10 cellular contexts compared by ENCODE assay signal in genomic region chr9:130958564-130958963, GRCh38. TPM values are rescaled to one million over a fixed set of nuclear protein-coding genes. Genes with fewer than 3 reads are reported as not detected.
A peak's percentile ranks its signal among the peaks of the same experiment; 100 is the strongest.
DNase-seq lines count a peak whose midpoint lies in the region; ATAC-seq and TF ChIP-seq lines count a peak whose summit lies in the region.
"Not testable (repeated sequence)": the region's sequence is repeated elsewhere in the genome, so short reads cannot be mapped to it uniquely, and the experiment has no call there.
"Had no signal": no experiment of that assay in that cellular context is flagged by ENCODE, and none has a peak within 500 bp of the region (broad histone marks: within the 10 kb centered on the region; RNA-seq: fewer than 3 reads in every experiment).

No MANE protein-coding gene starts in this region.

- H3K4ac ChIP-seq in IMR-90 (ENCODE audit: low read depth, low read length); mesenchymal stem cell (ENCODE audit: low read depth in 1 of 2, low read length in 2 of 2); neuronal stem cell (ENCODE audit: low read length): not testable (repeated sequence)

- not testable (repeated sequence) for TF ChIP-seq POLR2A in IMR-90 (IDR thresholded peaks at IDR 0.05; ENCODE audit: low read depth, low read length)

- peak overlapping the region; percentile 34 for H2BK5ac ChIP-seq in IMR-90 (ENCODE audit: low read depth, low read length, poor library complexity, severe bottlenecking)
- not testable (repeated sequence) for H2BK5ac ChIP-seq in mesenchymal stem cell (ENCODE audit: low read depth, low read length, poor library complexity, severe bottlenecking); neuronal stem cell (ENCODE audit: low read length)

- H3K9me3 ChIP-seq in IMR-90 (ENCODE audit: control insufficient read depth, insufficient read depth, low read length); mesenchymal stem cell (ENCODE audit: control insufficient read depth, low read length); neuronal stem cell (replicated peaks in 1 of 2; ENCODE audit: control insufficient read depth in 2 of 2, insufficient read depth in 1 of 2, low read depth in 1 of 2, low read length in 2 of 2): not testable (repeated sequence)

- not testable (repeated sequence) for H3K27me3 Mint-ChIP-seq in activated CD8-positive, alpha-beta T cell treated with anti-CD3 and anti-CD28 coated beads, Interleukin-2, amount 10 ng/mL, durations not matched to agents 7 days and 5 days (ENCODE audit: low read depth); activated naive CD8-positive, alpha-beta T cell treated with anti-CD3 and anti-CD28 coated beads for 36 hours; type B pancreatic cell

- H4K8ac ChIP-seq in IMR-90 (ENCODE audit: low read depth in 2 of 2, low read length in 2 of 2); mesenchymal stem cell (ENCODE audit: low read length); neuronal stem cell (ENCODE audit: low read depth, low read length): not testable (repeated sequence)

- H4K5ac ChIP-seq in IMR-90 (ENCODE audit: low read depth, low read length): not testable (repeated sequence)

- not testable (repeated sequence) for H3K4me2 ChIP-seq in IMR-90 (ENCODE audit: low read depth, low read length); mesenchymal stem cell (ENCODE audit: low read length, poor library complexity, severe bottlenecking); neuronal stem cell (ENCODE audit: insufficient read depth, low read length, poor library complexity, severe bottlenecking)

- H2AK9ac ChIP-seq in IMR-90 (replicated peaks; ENCODE audit: low read depth, low read length, poor library complexity): not testable (repeated sequence)

- not testable (repeated sequence) for H3K4me3 Mint-ChIP-seq in activated CD8-positive, alpha-beta T cell treated with anti-CD3 and anti-CD28 coated beads, Interleukin-2, amount 10 ng/mL, durations not matched to agents 7 days and 5 days; activated naive CD8-positive, alpha-beta T cell treated with anti-CD3 and anti-CD28 coated beads for 36 hours
- peak overlapping the region; percentile 28 for H3K4me3 Mint-ChIP-seq in type B pancreatic cell

- peaks cover 19% of the 10 kb centered on the region for H3K9me1 ChIP-seq in IMR-90 (ENCODE audit: insufficient read depth, low read length)

- H2AFZ ChIP-seq in IMR-90 (replicated peaks; ENCODE audit: low read length, poor library complexity); mesenchymal stem cell (ENCODE audit: low read depth, low read length); neuronal stem cell (ENCODE audit: low read length): not testable (repeated sequence)

- dilution Hi-C loops in IMR-90 (cut with HindIII; ENCODE audit: low sequenced_read_pairs, unreplicated experiment): not testable (repeated sequence)

- not testable (repeated sequence) for H3K36me3 Mint-ChIP-seq in activated CD8-positive, alpha-beta T cell treated with anti-CD3 and anti-CD28 coated beads, Interleukin-2, amount 10 ng/mL, durations not matched to agents 7 days and 5 days (ENCODE audit: low read depth); activated naive CD8-positive, alpha-beta T cell treated with anti-CD3 and anti-CD28 coated beads for 36 hours; type B pancreatic cell

- H2BK15ac ChIP-seq in IMR-90 (ENCODE audit: low read depth, low read length); mesenchymal stem cell (ENCODE audit: low read depth, poor library complexity, severe bottlenecking); neuronal stem cell (ENCODE audit: low read length): not testable (repeated sequence)

- not testable (repeated sequence) for H3K23ac ChIP-seq in IMR-90 (ENCODE audit: low read depth, low read length); mesenchymal stem cell (ENCODE audit: low read length in 2 of 2)
- peak overlapping the region; percentile 99 for H3K23ac ChIP-seq in neuronal stem cell (ENCODE audit: low read depth, low read length, poor library complexity)

- 100% methylated on average over 1 of the region's 4 CpGs; no CpG with 5 or more reads in 1 of the 2 experiments for WGBS in IMR-90 (ENCODE audit: extremely low coverage in 2 of 2, insufficient read length in 1 of 2), 2 experiments
- 31% methylated on average over 4 of the region's 4 CpGs for WGBS in mesenchymal stem cell
- no CpG with 5 or more reads among the region's 4 CpGs for WGBS in neuronal stem cell (ENCODE audit: extremely low coverage in 2 of 2, insufficient read length in 2 of 2, insufficient replicate concordance in 1 of 2), 2 donors

- H3K4me3 ChIP-seq in IMR-90 (ENCODE audit: insufficient read depth, low read depth, low read length); mesenchymal stem cell (ENCODE audit: insufficient read depth in 1 of 2, low read depth in 1 of 2, low read length in 2 of 2): not testable (repeated sequence)
- peak overlapping the region in 1 of 2 donors; percentile 46 for H3K4me3 ChIP-seq in neuronal stem cell (ENCODE audit: low read length in 2 of 2)

- not testable (repeated sequence) for H3K27ac ChIP-seq in IMR-90 (ENCODE audit: insufficient read depth, low read length); mesenchymal stem cell (ENCODE audit: low read length, poor library complexity, severe bottlenecking); neuronal stem cell (replicated peaks; ENCODE audit: low read length)

- not testable (repeated sequence) for H2BK120ac ChIP-seq in IMR-90 (ENCODE audit: low read depth, low read length); mesenchymal stem cell (ENCODE audit: low read depth, low read length); neuronal stem cell (ENCODE audit: low read depth, low read length)

- CTCF ChIA-PET in IMR-90 (lab: Yijun Ruan, JAX); activated CD8-positive, alpha-beta T cell treated with anti-CD3 and anti-CD28 coated beads, Interleukin-2, amount 10 ng/mL, durations not matched to agents 7 days and 5 days (lab: Charles Lee): not testable (repeated sequence)

- not testable (repeated sequence) for H3K79me1 ChIP-seq in IMR-90 (ENCODE audit: low read depth in 1 of 2, low read length in 2 of 2); mesenchymal stem cell (replicated peaks; ENCODE audit: low read length, poor library complexity, severe bottlenecking); neuronal stem cell (ENCODE audit: low read depth, low read length)

- peak overlapping the region; percentile 82 for H2AK5ac ChIP-seq in IMR-90 (ENCODE audit: low read depth, low read length)
- H2AK5ac ChIP-seq in mesenchymal stem cell (ENCODE audit: low read length, severe bottlenecking); neuronal stem cell (ENCODE audit: low read depth, low read length): not testable (repeated sequence)

- H3K36me3 ChIP-seq in IMR-90 (ENCODE audit: control insufficient read depth, insufficient read depth, low read length); mesenchymal stem cell (ENCODE audit: control insufficient read depth in 1 of 2, insufficient read depth in 2 of 2, low read depth in 1 of 2, low read length in 2 of 2); neuronal stem cell (replicated peaks in 1 of 2; ENCODE audit: control insufficient read depth in 2 of 2, insufficient read depth in 2 of 2, low read length in 2 of 2): not testable (repeated sequence)

- H3K18ac ChIP-seq in IMR-90 (ENCODE audit: low read depth, low read length); mesenchymal stem cell (ENCODE audit: low read depth in 1 of 2, low read length in 2 of 2); neuronal stem cell (ENCODE audit: low read length): not testable (repeated sequence)

- H4K91ac ChIP-seq in IMR-90 (ENCODE audit: insufficient read depth, low read depth, low read length); neuronal stem cell (ENCODE audit: low read depth, low read length, poor library complexity): not testable (repeated sequence)
- peak overlapping the region; percentile 14 for H4K91ac ChIP-seq in mesenchymal stem cell (ENCODE audit: low read length)

- DNase-seq in IMR-90; activated CD8-positive, alpha-beta T cell treated with anti-CD3 and anti-CD28 coated beads, Interleukin-2, amount 10 ng/mL, durations not matched to agents 7 days and 5 days; activated naive CD8-positive, alpha-beta T cell treated with anti-CD3 and anti-CD28 coated beads for 36 hours; mesenchymal stem cell; neuronal stem cell (ENCODE audit: low spot score): not testable (repeated sequence)
- DNase-seq in ecto neural progenitor cell (ENCODE audit: low spot score) (peak; percentile 61), type B pancreatic cell (ENCODE audit: extremely low spot score, unreplicated experiment) (peak; percentile 70)

- H3K4me1 ChIP-seq in IMR-90 (ENCODE audit: control insufficient read depth, insufficient read depth, low read length) (peaks cover 10% of the 10 kb centered on the region), mesenchymal stem cell (ENCODE audit: control insufficient read depth, insufficient read depth, low read depth, low read length) (peaks cover 13% of the 10 kb centered on the region)
- H3K4me1 ChIP-seq in neuronal stem cell (ENCODE audit: control insufficient read depth in 2 of 2, insufficient read depth in 1 of 2, low read depth in 1 of 2, low read length in 2 of 2): not testable (repeated sequence)

- not testable (repeated sequence) for H2BK12ac ChIP-seq in mesenchymal stem cell (ENCODE audit: low read length in 2 of 2)
- H2BK12ac ChIP-seq in neuronal stem cell (ENCODE audit: low read length): peak overlapping the region; percentile 63

- not testable (repeated sequence) for H3K9me3 Mint-ChIP-seq in activated CD8-positive, alpha-beta T cell treated with anti-CD3 and anti-CD28 coated beads, Interleukin-2, amount 10 ng/mL, durations not matched to agents 7 days and 5 days (ENCODE audit: insufficient read depth); activated naive CD8-positive, alpha-beta T cell treated with anti-CD3 and anti-CD28 coated beads for 36 hours; type B pancreatic cell

- TF ChIP-seq CTCF in IMR-90 (conservative IDR thresholded peaks at IDR 0.05; ENCODE audit: low read depth, low read length); type B pancreatic cell (conservative IDR thresholded peaks at IDR 0.05): not testable (repeated sequence)

- in situ Hi-C loops in IMR-90 (cut with MboI; ENCODE audit: low sequenced_read_pairs): not testable (repeated sequence)

- not testable (repeated sequence) for H4K20me1 ChIP-seq in IMR-90 (ENCODE audit: insufficient read depth, low read length)

- not testable (repeated sequence) for H3K4me1 Mint-ChIP-seq in activated CD8-positive, alpha-beta T cell treated with anti-CD3 and anti-CD28 coated beads, Interleukin-2, amount 10 ng/mL, durations not matched to agents 7 days and 5 days (ENCODE audit: low read depth); activated naive CD8-positive, alpha-beta T cell treated with anti-CD3 and anti-CD28 coated beads for 36 hours; type B pancreatic cell (ENCODE audit: unreplicated experiment)

- H3K14ac ChIP-seq in IMR-90 (replicated peaks; ENCODE audit: low read depth, low read length); mesenchymal stem cell (ENCODE audit: low read length in 2 of 2); neuronal stem cell (ENCODE audit: low read length): not testable (repeated sequence)

- H2BK20ac ChIP-seq in IMR-90 (ENCODE audit: low read depth, low read length): not testable (repeated sequence)

- not testable (repeated sequence) for H3K56ac ChIP-seq in IMR-90 (ENCODE audit: extremely low read depth, insufficient read depth, low read length)

- POLR2A ChIA-PET in IMR-90 (lab: Charles Lee; ENCODE audit: unreplicated experiment); activated CD8-positive, alpha-beta T cell treated with anti-CD3 and anti-CD28 coated beads, Interleukin-2, amount 10 ng/mL, durations not matched to agents 7 days and 5 days (lab: Charles Lee): not testable (repeated sequence)

- TF ChIP-seq RAD21 in IMR-90 (IDR thresholded peaks at IDR 0.05; ENCODE audit: low read length): not testable (repeated sequence)

- intact Hi-C loops in IMR-90 (cut with micrococcal nuclease): not testable (repeated sequence)

- H3K27me3 ChIP-seq in IMR-90 (ENCODE audit: control insufficient read depth, insufficient read depth, low read length) (peaks cover 15% of the 10 kb centered on the region; the same call in 1 of the 2 replicates), mesenchymal stem cell (ENCODE audit: control insufficient read depth in 1 of 2, insufficient read depth in 1 of 2, low read length in 2 of 2) (peaks cover 25 to 37% of the 10 kb centered on the region in 2 experiments), neuronal stem cell (ENCODE audit: control insufficient read depth in 3 of 3, insufficient read depth in 3 of 3, low read depth in 1 of 3, low read length in 3 of 3) (peaks cover 0 to 12% (median 0%) of the 10 kb centered on the region in 3 experiments)

- not testable (repeated sequence) for H3K9ac ChIP-seq in IMR-90 (ENCODE audit: low read depth, low read length); mesenchymal stem cell (ENCODE audit: low read length); neuronal stem cell (ENCODE audit: low read depth, low read length, poor library complexity)

- not testable (repeated sequence) for BruUV-seq in IMR-90 (replicated peaks; lab: Mats Ljungman, UMichigan)

- peak overlapping the region; percentile 66 for H3K27ac Mint-ChIP-seq in activated CD8-positive, alpha-beta T cell treated with anti-CD3 and anti-CD28 coated beads, Interleukin-2, amount 10 ng/mL, durations not matched to agents 7 days and 5 days
- peak overlapping the region; percentile 69 for H3K27ac Mint-ChIP-seq in activated naive CD8-positive, alpha-beta T cell treated with anti-CD3 and anti-CD28 coated beads for 36 hours
- not testable (repeated sequence) for H3K27ac Mint-ChIP-seq in type B pancreatic cell

- not testable (repeated sequence) for ATAC-seq in IMR-90 (ENCODE audit: low read depth); activated CD8-positive, alpha-beta T cell treated with anti-CD3 and anti-CD28 coated beads, Interleukin-2, amount 10 ng/mL, durations not matched to agents 7 days and 5 days

RNA-seq across cellular contexts. Expression of gene FIBCD1, which starts 19.5 kb away (rescaled TPM):
- total RNA-seq in IMR-90 (2012; rRNA removed) (1.1 and 2.2 TPM in 2 replicates), type B pancreatic cell (ENCODE audit: low replicate concordance) (0.53 and 0.76 TPM in 2 replicates)
- polyA plus RNA-seq in IMR-90 (2012; rRNA removed): 10.1 and 12.2 TPM in 2 replicates
- polyA plus RNA-seq in IMR-90 (2012; cell fraction: cytosol; rRNA removed): 8.8 and 15.2 TPM in 2 replicates
- polyA plus RNA-seq in IMR-90 (2012; cell fraction: nucleus; rRNA removed; ENCODE audit: low replicate concordance): 11.6 and 31.9 TPM in 2 replicates
- total RNA-seq in activated CD8-positive, alpha-beta T cell treated with anti-CD3 and anti-CD28 coated beads, Interleukin-2, amount 10 ng/mL, durations not matched to agents 7 days and 5 days: not detected
- not detected for total RNA-seq in activated naive CD8-positive, alpha-beta T cell treated with anti-CD3 and anti-CD28 coated beads for 36 hours
- polyA plus RNA-seq in mesenchymal stem cell (2013, experiment 1 of 2): 0.40 TPM
- 0.44 TPM for polyA plus RNA-seq in mesenchymal stem cell (2013, experiment 2 of 2)
- polyA plus RNA-seq in neuronal stem cell (2013, experiment 1 of 2): 0.82 TPM
- 0.89 TPM for polyA plus RNA-seq in neuronal stem cell (2013, experiment 2 of 2)
- total RNA-seq: CD4-positive, alpha-beta memory T cell had no signal
- polyA plus RNA-seq: CD4-positive, alpha-beta memory T cell had no signal

RNA-seq across cellular contexts. Expression of gene LAMC3, which starts 50.4 kb away (rescaled TPM):
- total RNA-seq in IMR-90 (2012; rRNA removed): under 0.01 TPM in 1 of 2 replicates, not detected in the other
- not detected in 2 replicates for polyA plus RNA-seq in IMR-90 (2012; rRNA removed)
- polyA plus RNA-seq in IMR-90 (2012; cell fraction: cytosol; rRNA removed): 0.01 TPM in 1 of 2 replicates, not detected in the other
- polyA plus RNA-seq in IMR-90 (2012; cell fraction: nucleus; rRNA removed; ENCODE audit: low replicate concordance): 0.03 and 0.05 TPM in 2 replicates
- total RNA-seq in activated CD8-positive, alpha-beta T cell treated with anti-CD3 and anti-CD28 coated beads, Interleukin-2, amount 10 ng/mL, durations not matched to agents 7 days and 5 days: not detected
- total RNA-seq in activated naive CD8-positive, alpha-beta T cell treated with anti-CD3 and anti-CD28 coated beads for 36 hours: under 1 TPM; 0.56 to 0.91 TPM
- polyA plus RNA-seq in mesenchymal stem cell (2013, experiment 1 of 2): 0.48 TPM
- polyA plus RNA-seq in mesenchymal stem cell (2013, experiment 2 of 2): 0.71 TPM
- polyA plus RNA-seq in neuronal stem cell (2013, experiment 1 of 2): 0.03 TPM
- 0.07 TPM for polyA plus RNA-seq in neuronal stem cell (2013, experiment 2 of 2)
- 0.38 and 7.2 TPM in 2 replicates for total RNA-seq in type B pancreatic cell (ENCODE audit: low replicate concordance)
- total RNA-seq: HT-29 had no signal
- polyA plus RNA-seq: AG04450; CD4-positive, alpha-beta memory T cell had no signal
